Comparison of ENCODE assay signal across 1 cellular context in genomic region chr5:124662261-124662781, GRCh38.
A peak's percentile ranks its signal among the peaks of the same experiment; 100 is the strongest.
TF ChIP-seq lines count a peak whose summit lies in the region.

No MANE protein-coding gene starts in this region.

TF ChIP-seq in HEK293, 187 proteins besides CTCF, POLR2A, EP300 and RAD21 (continued from another document and continues in another):
- TF ChIP-seq, protein P1, sequence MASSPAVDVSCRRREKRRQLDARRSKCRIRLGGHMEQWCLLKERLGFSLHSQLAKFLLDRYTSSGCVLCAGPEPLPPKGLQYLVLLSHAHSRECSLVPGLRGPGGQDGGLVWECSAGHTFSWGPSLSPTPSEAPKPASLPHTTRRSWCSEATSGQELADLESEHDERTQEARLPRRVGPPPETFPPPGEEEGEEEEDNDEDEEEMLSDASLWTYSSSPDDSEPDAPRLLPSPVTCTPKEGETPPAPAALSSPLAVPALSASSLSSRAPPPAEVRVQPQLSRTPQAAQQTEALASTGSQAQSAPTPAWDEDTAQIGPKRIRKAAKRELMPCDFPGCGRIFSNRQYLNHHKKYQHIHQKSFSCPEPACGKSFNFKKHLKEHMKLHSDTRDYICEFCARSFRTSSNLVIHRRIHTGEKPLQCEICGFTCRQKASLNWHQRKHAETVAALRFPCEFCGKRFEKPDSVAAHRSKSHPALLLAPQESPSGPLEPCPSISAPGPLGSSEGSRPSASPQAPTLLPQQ (tag by site-specific recombination; IDR thresholded peaks at IDR 0.05) = peak; percentile 68; the same call in 1 of the 2 replicates
- TF ChIP-seq BCL11A (tag by site-specific recombination; IDR thresholded peaks at IDR 0.05; ENCODE audit: low read depth) (0 out of 2 replicates have a peak, but pooled peaks have one; percentile 55), ZNF548 (tag by site-specific recombination; IDR thresholded peaks at IDR 0.05) (no peak), BCL11B (tag by site-specific recombination; IDR thresholded peaks at IDR 0.05; ENCODE audit: low read depth) (peak; percentile 74), ZNF791 (tag by site-specific recombination; IDR thresholded peaks at IDR 0.05) (no peak), ZNF48 (tag by site-specific recombination; IDR thresholded peaks at IDR 0.05) (no peak), ZBTB21 (tag by site-specific recombination; IDR thresholded peaks at IDR 0.05) (peak; percentile 69; the same call in 1 of the 2 replicates), IKZF3 (tag by site-specific recombination; IDR thresholded peaks at IDR 0.05) (peak; percentile 97), ZFP37 (tag by site-specific recombination; IDR thresholded peaks at IDR 0.05) (no peak; the same call in 1 of the 2 replicates), ZNF280D (tag by site-specific recombination; IDR thresholded peaks at IDR 0.05) (no peak), ZSCAN16 (tag by site-specific recombination; IDR thresholded peaks at IDR 0.05) (no peak), MEIS1 (CRISPR knock-in tag; IDR thresholded peaks at IDR 0.05; ENCODE audit: borderline replicate concordance) (peak; percentile 100), ZNF549 (tag by site-specific recombination; IDR thresholded peaks at IDR 0.05) (no peak), KLF17 (tag by site-specific recombination; IDR thresholded peaks at IDR 0.05) (peak; percentile 97), ZNF175 (tag by site-specific recombination; IDR thresholded peaks at IDR 0.05) (no peak), ZNF266 (tag by site-specific recombination; IDR thresholded peaks at IDR 0.05; ENCODE audit: low read depth) (no peak), ZNF830 (tag by site-specific recombination; IDR thresholded peaks at IDR 0.05; ENCODE audit: low read depth) (no peak), ZSCAN30 (tag by site-specific recombination; IDR thresholded peaks at IDR 0.05) (peak; percentile 96), KLF10 (tag by site-specific recombination; IDR thresholded peaks at IDR 0.05) (peak; percentile 89), TSHZ1 (tag by site-specific recombination; IDR thresholded peaks at IDR 0.05; ENCODE audit: borderline replicate concordance) (peak; percentile 96), ZNF114 (tag by site-specific recombination; IDR thresholded peaks at IDR 0.05) (no peak), ZNF121 (tag by site-specific recombination; IDR thresholded peaks at IDR 0.05) (peak; percentile 73; the same call in 1 of the 2 replicates), ZFP41 (tag by site-specific recombination; IDR thresholded peaks at IDR 0.05; ENCODE audit: borderline replicate concordance) (no peak)
- TF ChIP-seq, protein P2, sequence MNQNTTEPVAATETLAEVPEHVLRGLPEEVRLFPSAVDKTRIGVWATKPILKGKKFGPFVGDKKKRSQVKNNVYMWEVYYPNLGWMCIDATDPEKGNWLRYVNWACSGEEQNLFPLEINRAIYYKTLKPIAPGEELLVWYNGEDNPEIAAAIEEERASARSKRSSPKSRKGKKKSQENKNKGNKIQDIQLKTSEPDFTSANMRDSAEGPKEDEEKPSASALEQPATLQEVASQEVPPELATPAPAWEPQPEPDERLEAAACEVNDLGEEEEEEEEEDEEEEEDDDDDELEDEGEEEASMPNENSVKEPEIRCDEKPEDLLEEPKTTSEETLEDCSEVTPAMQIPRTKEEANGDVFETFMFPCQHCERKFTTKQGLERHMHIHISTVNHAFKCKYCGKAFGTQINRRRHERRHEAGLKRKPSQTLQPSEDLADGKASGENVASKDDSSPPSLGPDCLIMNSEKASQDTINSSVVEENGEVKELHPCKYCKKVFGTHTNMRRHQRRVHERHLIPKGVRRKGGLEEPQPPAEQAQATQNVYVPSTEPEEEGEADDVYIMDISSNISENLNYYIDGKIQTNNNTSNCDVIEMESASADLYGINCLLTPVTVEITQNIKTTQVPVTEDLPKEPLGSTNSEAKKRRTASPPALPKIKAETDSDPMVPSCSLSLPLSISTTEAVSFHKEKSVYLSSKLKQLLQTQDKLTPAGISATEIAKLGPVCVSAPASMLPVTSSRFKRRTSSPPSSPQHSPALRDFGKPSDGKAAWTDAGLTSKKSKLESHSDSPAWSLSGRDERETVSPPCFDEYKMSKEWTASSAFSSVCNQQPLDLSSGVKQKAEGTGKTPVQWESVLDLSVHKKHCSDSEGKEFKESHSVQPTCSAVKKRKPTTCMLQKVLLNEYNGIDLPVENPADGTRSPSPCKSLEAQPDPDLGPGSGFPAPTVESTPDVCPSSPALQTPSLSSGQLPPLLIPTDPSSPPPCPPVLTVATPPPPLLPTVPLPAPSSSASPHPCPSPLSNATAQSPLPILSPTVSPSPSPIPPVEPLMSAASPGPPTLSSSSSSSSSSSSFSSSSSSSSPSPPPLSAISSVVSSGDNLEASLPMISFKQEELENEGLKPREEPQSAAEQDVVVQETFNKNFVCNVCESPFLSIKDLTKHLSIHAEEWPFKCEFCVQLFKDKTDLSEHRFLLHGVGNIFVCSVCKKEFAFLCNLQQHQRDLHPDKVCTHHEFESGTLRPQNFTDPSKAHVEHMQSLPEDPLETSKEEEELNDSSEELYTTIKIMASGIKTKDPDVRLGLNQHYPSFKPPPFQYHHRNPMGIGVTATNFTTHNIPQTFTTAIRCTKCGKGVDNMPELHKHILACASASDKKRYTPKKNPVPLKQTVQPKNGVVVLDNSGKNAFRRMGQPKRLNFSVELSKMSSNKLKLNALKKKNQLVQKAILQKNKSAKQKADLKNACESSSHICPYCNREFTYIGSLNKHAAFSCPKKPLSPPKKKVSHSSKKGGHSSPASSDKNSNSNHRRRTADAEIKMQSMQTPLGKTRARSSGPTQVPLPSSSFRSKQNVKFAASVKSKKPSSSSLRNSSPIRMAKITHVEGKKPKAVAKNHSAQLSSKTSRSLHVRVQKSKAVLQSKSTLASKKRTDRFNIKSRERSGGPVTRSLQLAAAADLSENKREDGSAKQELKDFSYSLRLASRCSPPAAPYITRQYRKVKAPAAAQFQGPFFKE (tag by site-specific recombination; IDR thresholded peaks at IDR 0.05; ENCODE audit: borderline replicate concordance) = no peak
- TF ChIP-seq, protein P3, sequence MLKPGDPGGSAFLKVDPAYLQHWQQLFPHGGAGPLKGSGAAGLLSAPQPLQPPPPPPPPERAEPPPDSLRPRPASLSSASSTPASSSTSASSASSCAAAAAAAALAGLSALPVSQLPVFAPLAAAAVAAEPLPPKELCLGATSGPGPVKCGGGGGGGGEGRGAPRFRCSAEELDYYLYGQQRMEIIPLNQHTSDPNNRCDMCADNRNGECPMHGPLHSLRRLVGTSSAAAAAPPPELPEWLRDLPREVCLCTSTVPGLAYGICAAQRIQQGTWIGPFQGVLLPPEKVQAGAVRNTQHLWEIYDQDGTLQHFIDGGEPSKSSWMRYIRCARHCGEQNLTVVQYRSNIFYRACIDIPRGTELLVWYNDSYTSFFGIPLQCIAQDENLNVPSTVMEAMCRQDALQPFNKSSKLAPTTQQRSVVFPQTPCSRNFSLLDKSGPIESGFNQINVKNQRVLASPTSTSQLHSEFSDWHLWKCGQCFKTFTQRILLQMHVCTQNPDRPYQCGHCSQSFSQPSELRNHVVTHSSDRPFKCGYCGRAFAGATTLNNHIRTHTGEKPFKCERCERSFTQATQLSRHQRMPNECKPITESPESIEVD (tag by site-specific recombination; IDR thresholded peaks at IDR 0.05) = peak; percentile 94
- TF ChIP-seq, protein P4, sequence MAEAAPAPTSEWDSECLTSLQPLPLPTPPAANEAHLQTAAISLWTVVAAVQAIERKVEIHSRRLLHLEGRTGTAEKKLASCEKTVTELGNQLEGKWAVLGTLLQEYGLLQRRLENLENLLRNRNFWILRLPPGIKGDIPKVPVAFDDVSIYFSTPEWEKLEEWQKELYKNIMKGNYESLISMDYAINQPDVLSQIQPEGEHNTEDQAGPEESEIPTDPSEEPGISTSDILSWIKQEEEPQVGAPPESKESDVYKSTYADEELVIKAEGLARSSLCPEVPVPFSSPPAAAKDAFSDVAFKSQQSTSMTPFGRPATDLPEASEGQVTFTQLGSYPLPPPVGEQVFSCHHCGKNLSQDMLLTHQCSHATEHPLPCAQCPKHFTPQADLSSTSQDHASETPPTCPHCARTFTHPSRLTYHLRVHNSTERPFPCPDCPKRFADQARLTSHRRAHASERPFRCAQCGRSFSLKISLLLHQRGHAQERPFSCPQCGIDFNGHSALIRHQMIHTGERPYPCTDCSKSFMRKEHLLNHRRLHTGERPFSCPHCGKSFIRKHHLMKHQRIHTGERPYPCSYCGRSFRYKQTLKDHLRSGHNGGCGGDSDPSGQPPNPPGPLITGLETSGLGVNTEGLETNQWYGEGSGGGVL (tag by site-specific recombination; IDR thresholded peaks at IDR 0.05) = no peak; the same call in 1 of the 2 replicates
- TF ChIP-seq, protein P5, sequence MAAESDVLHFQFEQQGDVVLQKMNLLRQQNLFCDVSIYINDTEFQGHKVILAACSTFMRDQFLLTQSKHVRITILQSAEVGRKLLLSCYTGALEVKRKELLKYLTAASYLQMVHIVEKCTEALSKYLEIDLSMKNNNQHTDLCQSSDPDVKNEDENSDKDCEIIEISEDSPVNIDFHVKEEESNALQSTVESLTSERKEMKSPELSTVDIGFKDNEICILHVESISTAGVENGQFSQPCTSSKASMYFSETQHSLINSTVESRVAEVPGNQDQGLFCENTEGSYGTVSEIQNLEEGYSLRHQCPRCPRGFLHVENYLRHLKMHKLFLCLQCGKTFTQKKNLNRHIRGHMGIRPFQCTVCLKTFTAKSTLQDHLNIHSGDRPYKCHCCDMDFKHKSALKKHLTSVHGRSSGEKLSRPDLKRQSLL (tag by site-specific recombination; IDR thresholded peaks at IDR 0.05) = no peak
- TF ChIP-seq, protein P6, sequence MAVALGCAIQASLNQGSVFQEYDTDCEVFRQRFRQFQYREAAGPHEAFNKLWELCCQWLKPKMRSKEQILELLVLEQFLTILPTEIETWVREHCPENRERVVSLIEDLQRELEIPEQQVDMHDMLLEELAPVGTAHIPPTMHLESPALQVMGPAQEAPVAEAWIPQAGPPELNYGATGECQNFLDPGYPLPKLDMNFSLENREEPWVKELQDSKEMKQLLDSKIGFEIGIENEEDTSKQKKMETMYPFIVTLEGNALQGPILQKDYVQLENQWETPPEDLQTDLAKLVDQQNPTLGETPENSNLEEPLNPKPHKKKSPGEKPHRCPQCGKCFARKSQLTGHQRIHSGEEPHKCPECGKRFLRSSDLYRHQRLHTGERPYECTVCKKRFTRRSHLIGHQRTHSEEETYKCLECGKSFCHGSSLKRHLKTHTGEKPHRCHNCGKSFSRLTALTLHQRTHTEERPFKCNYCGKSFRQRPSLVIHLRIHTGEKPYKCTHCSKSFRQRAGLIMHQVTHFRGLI (tag by site-specific recombination; IDR thresholded peaks at IDR 0.05) = peak; percentile 45; the same call in 1 of the 2 replicates
- TF ChIP-seq, protein P7, sequence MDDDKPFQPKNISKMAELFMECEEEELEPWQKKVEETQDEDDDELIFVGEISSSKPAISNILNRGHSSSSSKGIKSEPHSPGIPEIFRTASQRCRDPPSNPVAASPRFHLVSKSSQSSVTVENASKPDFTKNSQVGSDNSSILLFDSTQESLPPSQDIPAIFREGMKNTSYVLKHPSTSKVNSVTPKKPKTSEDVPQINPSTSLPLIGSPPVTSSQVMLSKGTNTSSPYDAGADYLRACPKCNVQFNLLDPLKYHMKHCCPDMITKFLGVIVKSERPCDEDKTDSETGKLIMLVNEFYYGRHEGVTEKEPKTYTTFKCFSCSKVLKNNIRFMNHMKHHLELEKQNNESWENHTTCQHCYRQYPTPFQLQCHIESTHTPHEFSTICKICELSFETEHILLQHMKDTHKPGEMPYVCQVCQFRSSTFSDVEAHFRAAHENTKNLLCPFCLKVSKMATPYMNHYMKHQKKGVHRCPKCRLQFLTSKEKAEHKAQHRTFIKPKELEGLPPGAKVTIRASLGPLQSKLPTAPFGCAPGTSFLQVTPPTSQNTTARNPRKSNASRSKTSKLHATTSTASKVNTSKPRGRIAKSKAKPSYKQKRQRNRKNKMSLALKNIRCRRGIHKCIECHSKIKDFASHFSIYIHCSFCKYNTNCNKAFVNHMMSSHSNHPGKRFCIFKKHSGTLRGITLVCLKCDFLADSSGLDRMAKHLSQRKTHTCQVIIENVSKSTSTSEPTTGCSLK (tag by site-specific recombination; IDR thresholded peaks at IDR 0.05) = no peak
